ENCODE assay signal across 7 cellular contexts in genomic region chr7:22499888-22500689, GRCh38. TPM values are rescaled to one million over a fixed set of nuclear protein-coding genes. Genes with fewer than 3 reads are reported as not detected.
DNase-seq lines count a peak whose midpoint lies in the region; ATAC-seq and TF ChIP-seq lines count a peak whose summit lies in the region.
"Not testable (repeated sequence)": the region's sequence is repeated elsewhere in the genome, so short reads cannot be mapped to it uniquely, and the experiment has no call there.

STEAP1B (minus strand) TSS chr7:22500188; CDS start chr7:22494855, 5,333 bp downstream.

- H3K4me3 ChIP-seq in cardiac fibroblast (replicated peaks in 1 of 2; ENCODE audit: low read depth in 2 of 2, low read length in 2 of 2) = peak within 1 kb of the TSS; percentile 19 to 54
- peak within 1 kb of the TSS; percentile 80 for H3K4me3 ChIP-seq in skeletal muscle satellite cell (ENCODE audit: low read length)

- H3K36me3 ChIP-seq in skeletal muscle satellite cell (ENCODE audit: insufficient read depth, low read length) = not testable (repeated sequence)

- peak; percentile 90 for ATAC-seq in GM18517 (IDR thresholded peaks at IDR 0.05; ENCODE audit: unreplicated experiment)
- ATAC-seq in HG02970 (IDR thresholded peaks at IDR 0.05; ENCODE audit: low FRiP score, unreplicated experiment) = peak; percentile 93

- TF ChIP-seq CTCF in cardiac fibroblast (IDR thresholded peaks at IDR 0.05; ENCODE audit: low read depth, low read length) = peak; percentile 72

- H3K9ac ChIP-seq in skeletal muscle satellite cell (ENCODE audit: low read depth, low read length) = peak within 1 kb of the TSS; percentile 83

- H3K9me3 ChIP-seq in skeletal muscle satellite cell (replicated peaks; ENCODE audit: low read length) = not testable (repeated sequence)

- peak; percentile 50 to 72 for DNase-seq in NCI-H2081 (lab: John Stamatoyannopoulos, UW)
- peak; percentile 75 for DNase-seq in activated CD4-positive, alpha-beta T cell treated with anti-CD3 and anti-CD28 coated beads for 1 hour
- peak; percentile 88 to 94 for DNase-seq in cardiac fibroblast (ENCODE audit: low read depth in 2 of 2)
- peak; percentile 80 for DNase-seq in iPS-NIHi11 (ENCODE audit: low spot score)

- not testable (repeated sequence) for H3K27me3 ChIP-seq in skeletal muscle satellite cell (ENCODE audit: control insufficient read depth, insufficient read depth, low read length)

- H3K4me2 ChIP-seq in skeletal muscle satellite cell (ENCODE audit: low read length) = peak within 1 kb of the TSS; percentile 90

- peaks cover 41% of the 10 kb centered on the region for H3K4me1 ChIP-seq in skeletal muscle satellite cell (ENCODE audit: control insufficient read depth, insufficient read depth, low read length)

RNA-seq across cellular contexts. Expression of gene STEAP1B, which starts in this region (rescaled TPM):
- 65.3 and 88.2 TPM in 2 replicates for total RNA-seq in skeletal muscle satellite cell (2012; rRNA removed)

Comparison
In these comparisons a context has a peak if more than half of its experiments do, and no peak if none do; other contexts are left out.
1. Peak in every context shown above with its lines: DNase-seq, ATAC-seq and H3K4me3 ChIP-seq.